8 cellular contexts compared by ENCODE assay signal in genomic region chr11:18720811-18721575, GRCh38. TPM values are rescaled to one million over a fixed set of nuclear protein-coding genes. Genes with fewer than 3 reads are reported as not detected.
DNase-seq lines count a peak whose midpoint lies in the region; ATAC-seq and TF ChIP-seq lines count a peak whose summit lies in the region.

No MANE protein-coding gene starts in this region.

- H3F3A ChIP-seq in GM23248 (ENCODE audit: insufficient read depth) = no peaks in the 10 kb centered on the region

- peak; percentile 91 for DNase-seq in Daoy (ENCODE audit: low read depth)
- DNase-seq in GM23248 = peak; percentile 85
- peak; percentile 70 for DNase-seq in NCI-H146 (lab: John Stamatoyannopoulos, UW)
- peak; percentile 86 for DNase-seq in activated CD4-positive, alpha-beta T cell treated with anti-CD3 and anti-CD28 coated beads for 48 hours
- peak; percentile 92 for DNase-seq in colonic mucosa
- peak; percentile 86 to 93 for DNase-seq in left lung
- peak; percentile 86 to 88 for DNase-seq in stimulated activated CD4-positive, alpha-beta T cell treated with anti-CD3 and anti-CD28 coated beads, Interleukin-2, amount 100 ng/mL, for 24 hours
- DNase-seq in AML-193 (lab: John Stamatoyannopoulos, UW) = no peak

- H3K4me1 ChIP-seq in GM23248 (ENCODE audit: insufficient read depth) (0 out of 2 replicates have a peak, but pooled peaks cover 7% of the 10 kb centered on the region), colonic mucosa (no peaks in the 10 kb centered on the region), left lung (peaks cover 0 to 16% of the 10 kb centered on the region in 2 donors)

- H3K9ac ChIP-seq in GM23248 (peak overlapping the region; percentile 68), colonic mucosa (ENCODE audit: low read depth in 2 of 2, low read length in 2 of 2) (peak overlapping the region; percentile 60 to 62)

- peak overlapping the region; percentile 92 for H2AFZ ChIP-seq in GM23248

- H3K4me2 ChIP-seq in GM23248 (ENCODE audit: unreplicated experiment) = peak overlapping the region; percentile 91

- peak; percentile 97 for ATAC-seq in left lung

- H3K27me3 ChIP-seq in GM23248 (replicated peaks; ENCODE audit: insufficient read depth) (no peaks in the 10 kb centered on the region), colonic mucosa (no peaks in the 10 kb centered on the region), left lung (peaks cover 0 to 12% of the 10 kb centered on the region in 2 donors)

- H3K9me3 ChIP-seq in GM23248 (ENCODE audit: low read depth) (no peaks in the 10 kb centered on the region), colonic mucosa (no peaks in the 10 kb centered on the region), left lung (no peaks in the 10 kb centered on the region)

- H4K20me1 ChIP-seq in GM23248 (ENCODE audit: insufficient read depth) = no peaks in the 10 kb centered on the region

- in situ Hi-C loops in GM23248 (cut with MboI) = no loop called here

- WGBS in GM23248 (ENCODE audit: low coverage in 1 of 2, low lambda C conversion rate in 2 of 2, missing lambda C conversion rate in 2 of 2), 2 experiments = 1 to 2% methylated on average over 33 to 42 of the region's 42 CpGs

- H3K36me3 ChIP-seq in GM23248 (ENCODE audit: low read depth) (no peaks in the 10 kb centered on the region), colonic mucosa (no peaks in the 10 kb centered on the region), left lung (no peaks in the 10 kb centered on the region)

- no peaks in the 10 kb centered on the region for H3K9me2 ChIP-seq in GM23248 (ENCODE audit: insufficient read depth)

- peak overlapping the region; percentile 77 for H3K4me3 ChIP-seq in GM23248
- H3K4me3 ChIP-seq in colonic mucosa = peak overlapping the region; percentile 37
- peak overlapping the region; percentile 45 to 57 for H3K4me3 ChIP-seq in left lung

- intact Hi-C loops in colonic mucosa (cut with DNase I) = no loop called here
- intact Hi-C loops in left lung (cut with DNase I) = no loop called here

- TF ChIP-seq CTCF in colonic mucosa (IDR thresholded peaks at IDR 0.05) = no peak
- TF ChIP-seq CTCF in left lung (IDR thresholded peaks at IDR 0.05) = no peak

- no peaks in the 10 kb centered on the region for H3K79me2 ChIP-seq in GM23248 (ENCODE audit: insufficient read depth)

- H3K27ac ChIP-seq in GM23248 (no peak overlapping the region), colonic mucosa (no peak overlapping the region), left lung (peak overlapping the region; percentile 54 to 57)

RNA-seq across cellular contexts. Expression of gene IGSF22, which starts 5.0 kb away (rescaled TPM):
- total RNA-seq in Daoy (2014; rRNA removed; shearing (Covaris generic)) = not detected in 2 replicates
- not detected in 2 replicates for total RNA-seq in GM23248 (2014; rRNA removed; shearing (Covaris generic))
- not detected in 2 replicates for polyA plus RNA-seq in GM23248 (2016; fragmentation: Nextera tagmentation; extraction: Ambion mirVana)
- total RNA-seq in colonic mucosa (1 to 10 TPM in 1 of 2 donors, under 1 TPM in 1; 0.42 to 1.3 TPM), left lung (1 to 10 TPM in 1 of 2 donors, under 1 TPM in 1; 0.52 to 1.1 TPM)

RNA-seq across cellular contexts. Expression of gene TMEM86A, which starts 22.4 kb away (rescaled TPM):
- 0.40 and 0.65 TPM in 2 replicates for total RNA-seq in Daoy (2014; rRNA removed; shearing (Covaris generic))
- total RNA-seq in GM23248 (2014; rRNA removed; shearing (Covaris generic)) = under 0.01 and 0.32 TPM in 2 replicates
- 0.38 and 1.0 TPM in 2 replicates for polyA plus RNA-seq in GM23248 (2016; fragmentation: Nextera tagmentation; extraction: Ambion mirVana)
- 1 to 10 TPM in 1 of 2 donors, under 1 TPM in 1; 0.89 to 1.4 TPM for total RNA-seq in colonic mucosa
- 1 to 10 TPM; 5.8 to 9.1 TPM for total RNA-seq in left lung

Comparison
In these comparisons a context has a peak if more than half of its experiments do, and no peak if none do; other contexts are left out.
1. DNase-seq: peak in Daoy (single experiment), GM23248 (single experiment), NCI-H146 (single experiment), activated CD4-positive, alpha-beta T cell treated with anti-CD3 and anti-CD28 coated beads for 48 hours (single experiment), colonic mucosa (single experiment), left lung (2 of 2) and stimulated activated CD4-positive, alpha-beta T cell treated with anti-CD3 and anti-CD28 coated beads, Interleukin-2, amount 100 ng/mL, for 24 hours (2 of 2); none in AML-193 (0 of 2).
2. H3K27ac ChIP-seq: peak in left lung (2 of 2); none in GM23248 (single experiment) and colonic mucosa (single experiment).
3. Peak in every context shown above with its lines, with median percentiles within 50 percentile points of each other: H3K4me3 ChIP-seq.